Comparison of ENCODE assay signal across 10 cellular contexts in the genomic region with DNA sequence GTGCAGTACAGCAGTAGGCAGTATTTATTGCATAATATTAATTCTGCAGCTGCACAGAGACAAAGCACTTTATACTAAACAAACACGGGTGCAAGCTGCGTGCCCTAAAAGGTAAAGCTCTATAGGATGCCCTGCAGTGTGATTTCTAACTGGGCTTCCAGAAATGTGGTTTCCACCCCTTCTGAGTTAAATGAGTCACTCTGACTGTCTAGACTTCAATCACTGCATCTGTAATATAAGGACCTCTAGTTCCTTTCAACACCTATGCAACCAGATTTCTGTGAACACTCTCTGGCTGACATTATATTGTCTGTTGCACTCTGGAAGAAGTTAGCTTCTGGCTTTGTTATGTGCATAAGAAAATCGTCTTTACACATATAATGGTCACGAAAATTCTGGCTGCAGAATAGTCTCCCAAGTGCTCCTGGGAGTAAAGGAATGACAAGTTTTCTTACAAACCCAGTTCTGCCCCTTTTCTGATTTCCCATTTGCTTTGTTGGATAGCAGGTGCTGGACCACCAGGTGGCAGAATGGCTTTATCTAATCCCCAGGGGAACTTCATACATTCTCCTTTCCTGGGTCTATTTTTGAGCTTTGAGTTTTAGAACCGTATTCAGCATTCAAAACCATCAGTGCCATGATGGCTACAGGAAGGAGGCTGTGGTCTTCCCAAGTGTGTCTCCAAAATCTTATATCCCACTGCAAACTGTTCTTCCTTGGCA.
A peak's percentile ranks its signal among the peaks of the same experiment; 100 is the strongest.
DNase-seq lines count a peak whose midpoint lies in the region; TF ChIP-seq lines count a peak whose summit lies in the region.
"Had no signal": no experiment of that assay in that cellular context is flagged by ENCODE, and none has a peak within 500 bp of the region (broad histone marks: within the 10 kb centered on the region; RNA-seq: fewer than 3 reads in every experiment).

No MANE protein-coding gene starts in this region.

- no peaks in the 10 kb centered on the region for H3K9me3 ChIP-seq in smooth muscle cell (replicated peaks; ENCODE audit: low read depth)
- H3K9me3 ChIP-seq in sigmoid colon: no peaks in the 10 kb centered on the region
- H3K9me3 ChIP-seq: SJSA1 had no signal

- no peak for TF ChIP-seq EP300 in sigmoid colon (IDR thresholded peaks at IDR 0.05)

- H3K9ac ChIP-seq in smooth muscle cell (ENCODE audit: low read depth): peak overlapping the region; percentile 88

- DNase-seq in NCI-H1105 treated with DMSO at 0.1 percent for 48 hours (lab: John Stamatoyannopoulos, UW): peak; percentile 41
- DNase-seq in NCI-H1105 (lab: John Stamatoyannopoulos, UW): no peak
- peak; percentile 44 for DNase-seq in NCI-H345 treated with DMSO at 0.1 percent for 48 hours (lab: John Stamatoyannopoulos, UW; ENCODE audit: unreplicated experiment)
- DNase-seq in choroid plexus epithelial cell (ENCODE audit: low read depth): peak; percentile 12
- no peak for DNase-seq in smooth muscle cell (lab: John Stamatoyannopoulos, UW; ENCODE audit: unreplicated experiment)
- no peak for DNase-seq in occipital lobe (lab: John Stamatoyannopoulos, UW)
- DNase-seq in GM13976 (ENCODE audit: low spot score): no peak
- DNase-seq in sigmoid colon: no peak
- DNase-seq: activated naive CD4-positive, alpha-beta T cell treated with anti-CD3 and anti-CD28 coated beads, Interleukin-2, amount 10 ng/mL, durations not matched to agents 7 days and 5 days had no signal

- no peaks in the 10 kb centered on the region for H4K20me1 ChIP-seq in smooth muscle cell (ENCODE audit: low read depth)

- no peak overlapping the region for H2AFZ ChIP-seq in smooth muscle cell (ENCODE audit: low read depth)

- in situ Hi-C loops in GM13976 (cut with MboI; ENCODE audit: low sequenced_read_pairs, unreplicated experiment): no loop called here

- no peak for TF ChIP-seq POLR2A in sigmoid colon (IDR thresholded peaks at IDR 0.05)

- intact Hi-C loops in sigmoid colon (cut with DNase I): no loop called here

- H3K4me1 ChIP-seq in smooth muscle cell (ENCODE audit: low read depth): peaks cover 8% of the 10 kb centered on the region
- H3K4me1 ChIP-seq in sigmoid colon: peaks cover 0 to 21% (median 16%) of the 10 kb centered on the region in 4 donors
- H3K4me1 ChIP-seq: SJSA1 had no signal

- TF ChIP-seq CTCF in choroid plexus epithelial cell (conservative IDR thresholded peaks at IDR 0.05; ENCODE audit: low read depth, low read length) (peak; percentile 27), smooth muscle cell (IDR thresholded peaks at IDR 0.05; ENCODE audit: borderline replicate concordance, insufficient read depth, poor library complexity, severe bottlenecking) (peak; percentile 26), GM13976 (IDR thresholded peaks at IDR 0.05; ENCODE audit: borderline replicate concordance, control extremely low read depth, extremely low read depth, insufficient read depth, missing control alignments) (no peak), sigmoid colon (IDR thresholded peaks at IDR 0.05) (peak in 1 of 4 experiments; percentile 32)

- H3K79me2 ChIP-seq in smooth muscle cell (ENCODE audit: low read depth): no peaks in the 10 kb centered on the region

- no peaks in the 10 kb centered on the region for H3F3A ChIP-seq in smooth muscle cell (ENCODE audit: low read depth)

- H3K27me3 ChIP-seq in smooth muscle cell (ENCODE audit: low read depth) (no peaks in the 10 kb centered on the region), sigmoid colon (no peaks in the 10 kb centered on the region)
- H3K27me3 ChIP-seq: SJSA1 had no signal

- WGBS in smooth muscle cell (ENCODE audit: low lambda C conversion rate): 37% methylated on average over 5 of the region's 5 CpGs
- 26 to 54% methylated on average over 5 of the region's 5 CpGs for WGBS in sigmoid colon, 2 donors

- H3K27ac ChIP-seq in smooth muscle cell (ENCODE audit: low read depth) (peak overlapping the region; percentile 95), sigmoid colon (no peak overlapping the region)
- H3K27ac ChIP-seq: SJSA1 had no signal

- H3K4me2 ChIP-seq in smooth muscle cell: peak overlapping the region; percentile 62

- H3K4me3 ChIP-seq in choroid plexus epithelial cell (ENCODE audit: low read depth, low read length) (no peak overlapping the region), smooth muscle cell (no peak overlapping the region), sigmoid colon (no peak overlapping the region)
- H3K4me3 ChIP-seq: SJSA1 had no signal

- H3K36me3 ChIP-seq in smooth muscle cell (ENCODE audit: low read depth) (no peaks in the 10 kb centered on the region), sigmoid colon (no peaks in the 10 kb centered on the region)
- H3K36me3 ChIP-seq: SJSA1 had no signal

Comparison
In these comparisons a context has a peak if more than half of its experiments do, and no peak if none do; other contexts are left out.
1. DNase-seq: peak in NCI-H1105 treated with DMSO at 0.1 percent for 48 hours (single experiment), NCI-H345 treated with DMSO at 0.1 percent for 48 hours (single experiment) and choroid plexus epithelial cell (single experiment); none in NCI-H1105 (single experiment), smooth muscle cell (single experiment), occipital lobe (single experiment), GM13976 (single experiment) and sigmoid colon (single experiment).